ENCODE assay signal across 13 cellular contexts in the genomic region with DNA sequence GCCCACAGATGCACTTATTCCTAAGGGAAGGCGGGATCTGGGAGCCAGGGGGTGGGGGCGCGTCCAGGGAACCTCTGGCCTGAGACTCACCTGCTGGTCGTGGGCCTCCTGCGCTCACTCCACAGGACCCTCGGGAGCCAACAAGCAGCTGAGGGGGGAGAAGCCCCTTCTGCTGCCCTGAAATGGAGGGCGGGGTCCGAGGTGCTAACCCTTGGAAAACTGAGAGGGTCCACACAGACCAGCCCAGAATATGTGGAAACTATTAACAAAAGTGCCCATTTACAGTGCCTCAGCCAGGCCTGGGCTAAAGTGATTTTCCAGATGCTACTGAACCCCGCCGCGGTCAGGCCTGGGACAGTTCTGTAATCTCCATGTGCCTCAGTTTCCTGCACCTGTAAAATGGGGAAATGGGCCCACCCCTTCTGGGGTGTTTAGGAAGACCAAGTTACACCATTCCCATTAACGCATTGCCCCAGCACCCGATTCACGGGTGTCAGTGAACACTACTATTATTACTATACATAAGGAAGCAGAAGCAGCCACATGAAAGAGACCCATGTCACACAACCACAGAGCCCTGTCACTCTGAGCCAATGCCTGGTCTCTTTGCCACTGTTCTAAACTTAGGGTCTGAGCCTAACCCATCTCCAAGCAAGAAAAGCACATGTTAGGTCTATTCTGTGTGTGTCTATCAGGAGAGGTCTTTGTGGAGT. TPM values are rescaled to one million over a fixed set of nuclear protein-coding genes. Genes with fewer than 3 reads are reported as not detected.
DNase-seq lines count a peak whose midpoint lies in the region; ATAC-seq and TF ChIP-seq lines count a peak whose summit lies in the region.
"Had no signal": no experiment of that assay in that cellular context is flagged by ENCODE, and none has a peak within 500 bp of the region (broad histone marks: within the 10 kb centered on the region; RNA-seq: fewer than 3 reads in every experiment).

No MANE protein-coding gene starts in this region.

- H3K9me3 ChIP-seq in breast epithelium (no peaks in the 10 kb centered on the region), upper lobe of left lung (no peaks in the 10 kb centered on the region)
- H3K9me3 ChIP-seq: Caco-2 had no signal

- DNase-seq in breast epithelium (ENCODE audit: low spot score in 2 of 2), result no peak
- no peak for DNase-seq in MCF 10A (ENCODE audit: unreplicated experiment)
- DNase-seq in chondrocyte (ENCODE audit: low spot score), result no peak
- DNase-seq in natural killer cell treated with Interleukin-12 subunit alpha and Interleukin-12 subunit beta and Interleukin-15 and Interleukin-18, amount 100 ng/mL, for 72 hours (ENCODE audit: low spot score), result no peak
- no peak for DNase-seq in upper lobe of left lung
- DNase-seq: activated T-cell treated with anti-CD3 and anti-CD28 coated beads, Interleukin-2, amount 50 U/mL, for 1 hour; Caco-2; mammary epithelial cell; stimulated activated CD4-positive, alpha-beta T cell treated with anti-CD3 and anti-CD28 coated beads, Interleukin-4, amount 100 ng/mL, for 4 hours had no signal

- no peaks in the 10 kb centered on the region for H3K27me3 ChIP-seq in breast epithelium
- no peaks in the 10 kb centered on the region for H3K27me3 ChIP-seq in upper lobe of left lung

- POLR2A ChIA-PET in MCF 10A (lab: Yijun Ruan, JAX), result no interaction called here

- H3K36me3 ChIP-seq in breast epithelium, result no peaks in the 10 kb centered on the region
- H3K36me3 ChIP-seq in upper lobe of left lung, result no peaks in the 10 kb centered on the region

- H3K9me3 Mint-ChIP-seq in MCF 10A (ENCODE audit: unreplicated experiment), result no peaks in the 10 kb centered on the region
- no peaks in the 10 kb centered on the region for H3K9me3 Mint-ChIP-seq in chondrocyte (ENCODE audit: low read depth)
- no peaks in the 10 kb centered on the region for H3K9me3 Mint-ChIP-seq in natural killer cell treated with Interleukin-12 subunit alpha and Interleukin-12 subunit beta and Interleukin-15 and Interleukin-18, amount 100 ng/mL, for 72 hours

- no peaks in the 10 kb centered on the region for H3K36me3 Mint-ChIP-seq in MCF 10A (ENCODE audit: insufficient read depth, unreplicated experiment)
- H3K36me3 Mint-ChIP-seq in chondrocyte (ENCODE audit: low read depth), result no peaks in the 10 kb centered on the region
- no peaks in the 10 kb centered on the region for H3K36me3 Mint-ChIP-seq in natural killer cell treated with Interleukin-12 subunit alpha and Interleukin-12 subunit beta and Interleukin-15 and Interleukin-18, amount 100 ng/mL, for 72 hours

- intact Hi-C loops in breast epithelium (cut with DNase I; ENCODE audit: low total_unique reads) (no loop called here), MCF 10A (cut with micrococcal nuclease) (no loop called here)

- no peak for TF ChIP-seq POLR2A in breast epithelium (IDR thresholded peaks at IDR 0.05)
- TF ChIP-seq POLR2A in upper lobe of left lung (IDR thresholded peaks at IDR 0.05), result no peak

- peak overlapping the region in 1 of 2 donors; percentile 92 for H3K27ac ChIP-seq in breast epithelium
- peak overlapping the region in 2 of 4 donors; percentile 24 to 51 for H3K27ac ChIP-seq in upper lobe of left lung

- CTCF ChIA-PET in MCF 10A (lab: Yijun Ruan, JAX), result no interaction called here

- H3K4me1 ChIP-seq in breast epithelium, result no peaks in the 10 kb centered on the region
- peaks cover 0 to 28% (median 9%) of the 10 kb centered on the region in 4 donors for H3K4me1 ChIP-seq in upper lobe of left lung
- H3K4me1 ChIP-seq: Caco-2 had no signal

- H3K27me3 Mint-ChIP-seq in MCF 10A (ENCODE audit: insufficient read depth, unreplicated experiment) (peaks cover 6% of the 10 kb centered on the region), chondrocyte (ENCODE audit: low read depth) (no peaks in the 10 kb centered on the region)
- peaks cover 4 to 12% of the 10 kb centered on the region in 2 donors for H3K27me3 Mint-ChIP-seq in natural killer cell treated with Interleukin-12 subunit alpha and Interleukin-12 subunit beta and Interleukin-15 and Interleukin-18, amount 100 ng/mL, for 72 hours

- H3K27ac Mint-ChIP-seq in MCF 10A (ENCODE audit: low read depth, unreplicated experiment) (no peak overlapping the region), chondrocyte (ENCODE audit: unreplicated experiment) (no peak overlapping the region)
- H3K27ac Mint-ChIP-seq in natural killer cell treated with Interleukin-12 subunit alpha and Interleukin-12 subunit beta and Interleukin-15 and Interleukin-18, amount 100 ng/mL, for 72 hours, result no peak overlapping the region

- no peaks in the 10 kb centered on the region for H3K4me1 Mint-ChIP-seq in MCF 10A (ENCODE audit: insufficient read depth, unreplicated experiment)
- H3K4me1 Mint-ChIP-seq in chondrocyte (ENCODE audit: low read depth), result peaks cover 11% of the 10 kb centered on the region
- peaks cover 0 to 6% of the 10 kb centered on the region in 2 donors for H3K4me1 Mint-ChIP-seq in natural killer cell treated with Interleukin-12 subunit alpha and Interleukin-12 subunit beta and Interleukin-15 and Interleukin-18, amount 100 ng/mL, for 72 hours (ENCODE audit: low read depth in 2 of 2)

- no peak for TF ChIP-seq EP300 in upper lobe of left lung (IDR thresholded peaks at IDR 0.05)

- TF ChIP-seq CTCF in breast epithelium (IDR thresholded peaks at IDR 0.05) (no peak), MCF 10A (IDR thresholded peaks at IDR 0.05; ENCODE audit: unreplicated experiment) (no peak), chondrocyte (IDR thresholded peaks at IDR 0.05) (no peak), upper lobe of left lung (IDR thresholded peaks at IDR 0.05) (no peak)

- no TSS peak for BruUV-seq in MCF 10A (replicated peaks; lab: Mats Ljungman, UMichigan)

- H3K4me3 Mint-ChIP-seq in MCF 10A (ENCODE audit: unreplicated experiment), result no peak overlapping the region
- peak overlapping the region; percentile 36 for H3K4me3 Mint-ChIP-seq in chondrocyte (ENCODE audit: unreplicated experiment)
- H3K4me3 Mint-ChIP-seq in natural killer cell treated with Interleukin-12 subunit alpha and Interleukin-12 subunit beta and Interleukin-15 and Interleukin-18, amount 100 ng/mL, for 72 hours, result peak overlapping the region; percentile 25

- 80 to 88% methylated on average over 6 to 14 of the region's 14 CpGs for WGBS in upper lobe of left lung, 2 donors

- peak overlapping the region; percentile 62 to 83 (median 64) for H3K4me3 ChIP-seq in breast epithelium
- peak overlapping the region in 3 of 4 donors; percentile 59 to 65 (median 61) for H3K4me3 ChIP-seq in upper lobe of left lung

- ATAC-seq in natural killer cell treated with Interleukin-12 subunit alpha and Interleukin-12 subunit beta and Interleukin-15 and Interleukin-18, amount 100 ng/mL, for 72 hours, result peak in 1 of 2 donors; percentile 37
- ATAC-seq in upper lobe of left lung (ENCODE audit: low FRiP score in 2 of 2) (no peak), HG03520 (IDR thresholded peaks at IDR 0.05; ENCODE audit: unreplicated experiment) (no peak), GM21619 (IDR thresholded peaks at IDR 0.05; ENCODE audit: unreplicated experiment) (no peak), GM19351 (IDR thresholded peaks at IDR 0.05; ENCODE audit: unreplicated experiment) (no peak)
- ATAC-seq: SK-N-SH treated with all-trans-retinoic acid at 6 μM for 48 hours had no signal

RNA-seq across cellular contexts. Expression of gene VSTM4, which starts 0.6 kb away (rescaled TPM):
- total RNA-seq in breast epithelium (10 to 100 TPM in 1 of 3 donors, 1 to 10 TPM in 2; 8.5 to 17.3 (median 9.5) TPM), MCF 10A (2022) (not detected in 2 replicates), chondrocyte (4.6 to 7.2 TPM (median 6.4 TPM) in 3 replicates), upper lobe of left lung (10 to 100 TPM in 4 of 6 donors, 1 to 10 TPM in 2; 8.5 to 24.3 (median 13.2) TPM)
- under 1 TPM; 0.25 to 0.38 TPM for total RNA-seq in natural killer cell treated with Interleukin-12 subunit alpha and Interleukin-12 subunit beta and Interleukin-15 and Interleukin-18, amount 100 ng/mL, for 72 hours
- total RNA-seq: Caco-2 had no signal

RNA-seq across cellular contexts. Expression of gene FAM170B, which starts 17.9 kb away (rescaled TPM):
- total RNA-seq in breast epithelium (not detected), MCF 10A (2022) (not detected in 2 replicates), chondrocyte (not detected in 3 replicates), upper lobe of left lung (under 1 TPM in 1 of 6 donors, not detected in 5; 0.24 TPM)
- total RNA-seq in natural killer cell treated with Interleukin-12 subunit alpha and Interleukin-12 subunit beta and Interleukin-15 and Interleukin-18, amount 100 ng/mL, for 72 hours, result under 1 TPM in 1 of 2 donors, not detected in 1; 0.31 TPM
- total RNA-seq: Caco-2, mammary epithelial cell had no signal
